In the genomic region with DNA sequence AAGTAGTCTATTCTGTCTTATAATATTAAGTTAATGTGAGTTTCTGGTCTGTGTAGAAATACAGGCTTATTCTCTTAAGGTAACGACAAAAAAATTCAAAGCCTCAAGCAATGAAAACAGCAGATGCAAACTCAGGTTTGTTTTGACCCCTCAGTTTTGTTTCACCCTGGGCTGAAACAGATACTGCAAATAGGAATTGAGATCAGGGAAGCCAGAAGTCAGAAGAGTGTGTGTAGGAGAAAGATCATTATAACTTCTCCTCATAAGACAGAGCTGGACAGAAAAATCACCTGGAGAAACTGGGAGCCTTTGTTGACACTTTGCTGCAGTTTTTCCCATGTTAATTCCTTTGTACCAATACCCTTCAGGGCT, we compare ENCODE assay signal across 1 cellular context.
TF ChIP-seq lines count a peak whose summit lies in the region.

No MANE protein-coding gene starts in this region.

TF ChIP-seq in GM12878, 131 proteins besides CTCF, POLR2A, EP300 and RAD21:
- TF ChIP-seq MEF2A (IDR thresholded peaks at IDR 0.05; ENCODE audit: insufficient read depth, low read depth, low read length), result no peak
- TF ChIP-seq, protein P1, sequence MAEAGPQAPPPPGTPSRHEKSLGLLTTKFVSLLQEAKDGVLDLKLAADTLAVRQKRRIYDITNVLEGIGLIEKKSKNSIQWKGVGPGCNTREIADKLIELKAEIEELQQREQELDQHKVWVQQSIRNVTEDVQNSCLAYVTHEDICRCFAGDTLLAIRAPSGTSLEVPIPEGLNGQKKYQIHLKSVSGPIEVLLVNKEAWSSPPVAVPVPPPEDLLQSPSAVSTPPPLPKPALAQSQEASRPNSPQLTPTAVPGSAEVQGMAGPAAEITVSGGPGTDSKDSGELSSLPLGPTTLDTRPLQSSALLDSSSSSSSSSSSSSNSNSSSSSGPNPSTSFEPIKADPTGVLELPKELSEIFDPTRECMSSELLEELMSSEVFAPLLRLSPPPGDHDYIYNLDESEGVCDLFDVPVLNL (IDR thresholded peaks at IDR 0.05; ENCODE audit: low read depth, low read length), result no peak
- no peak for TF ChIP-seq YY1 (IDR thresholded peaks at IDR 0.05; ENCODE audit: low read depth, low read length)
- no peak for TF ChIP-seq SREBF2 (IDR thresholded peaks at IDR 0.05; ENCODE audit: low read length)
- no peak for TF ChIP-seq KLF5 (IDR thresholded peaks at IDR 0.05; ENCODE audit: partially characterized antibody)
- no peak for TF ChIP-seq ZBED1 (IDR thresholded peaks at IDR 0.05; ENCODE audit: borderline replicate concordance)
- TF ChIP-seq, protein P2, sequence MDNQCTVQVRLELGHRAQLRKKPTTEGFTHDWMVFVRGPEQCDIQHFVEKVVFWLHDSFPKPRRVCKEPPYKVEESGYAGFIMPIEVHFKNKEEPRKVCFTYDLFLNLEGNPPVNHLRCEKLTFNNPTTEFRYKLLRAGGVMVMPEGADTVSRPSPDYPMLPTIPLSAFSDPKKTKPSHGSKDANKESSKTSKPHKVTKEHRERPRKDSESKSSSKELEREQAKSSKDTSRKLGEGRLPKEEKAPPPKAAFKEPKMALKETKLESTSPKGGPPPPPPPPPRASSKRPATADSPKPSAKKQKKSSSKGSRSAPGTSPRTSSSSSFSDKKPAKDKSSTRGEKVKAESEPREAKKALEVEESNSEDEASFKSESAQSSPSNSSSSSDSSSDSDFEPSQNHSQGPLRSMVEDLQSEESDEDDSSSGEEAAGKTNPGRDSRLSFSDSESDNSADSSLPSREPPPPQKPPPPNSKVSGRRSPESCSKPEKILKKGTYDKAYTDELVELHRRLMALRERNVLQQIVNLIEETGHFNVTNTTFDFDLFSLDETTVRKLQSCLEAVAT (IDR thresholded peaks at IDR 0.05), result no peak
- TF ChIP-seq KAT2A (conservative IDR thresholded peaks at IDR 0.05; ENCODE audit: control insufficient read depth, low read depth, low read length), result no peak
- no peak for TF ChIP-seq BACH1 (IDR thresholded peaks at IDR 0.05; ENCODE audit: borderline replicate concordance)
- no peak for TF ChIP-seq TCF3 (IDR thresholded peaks at IDR 0.05; ENCODE audit: borderline replicate concordance, insufficient read depth, low read depth, low read length)
- TF ChIP-seq, protein P3, sequence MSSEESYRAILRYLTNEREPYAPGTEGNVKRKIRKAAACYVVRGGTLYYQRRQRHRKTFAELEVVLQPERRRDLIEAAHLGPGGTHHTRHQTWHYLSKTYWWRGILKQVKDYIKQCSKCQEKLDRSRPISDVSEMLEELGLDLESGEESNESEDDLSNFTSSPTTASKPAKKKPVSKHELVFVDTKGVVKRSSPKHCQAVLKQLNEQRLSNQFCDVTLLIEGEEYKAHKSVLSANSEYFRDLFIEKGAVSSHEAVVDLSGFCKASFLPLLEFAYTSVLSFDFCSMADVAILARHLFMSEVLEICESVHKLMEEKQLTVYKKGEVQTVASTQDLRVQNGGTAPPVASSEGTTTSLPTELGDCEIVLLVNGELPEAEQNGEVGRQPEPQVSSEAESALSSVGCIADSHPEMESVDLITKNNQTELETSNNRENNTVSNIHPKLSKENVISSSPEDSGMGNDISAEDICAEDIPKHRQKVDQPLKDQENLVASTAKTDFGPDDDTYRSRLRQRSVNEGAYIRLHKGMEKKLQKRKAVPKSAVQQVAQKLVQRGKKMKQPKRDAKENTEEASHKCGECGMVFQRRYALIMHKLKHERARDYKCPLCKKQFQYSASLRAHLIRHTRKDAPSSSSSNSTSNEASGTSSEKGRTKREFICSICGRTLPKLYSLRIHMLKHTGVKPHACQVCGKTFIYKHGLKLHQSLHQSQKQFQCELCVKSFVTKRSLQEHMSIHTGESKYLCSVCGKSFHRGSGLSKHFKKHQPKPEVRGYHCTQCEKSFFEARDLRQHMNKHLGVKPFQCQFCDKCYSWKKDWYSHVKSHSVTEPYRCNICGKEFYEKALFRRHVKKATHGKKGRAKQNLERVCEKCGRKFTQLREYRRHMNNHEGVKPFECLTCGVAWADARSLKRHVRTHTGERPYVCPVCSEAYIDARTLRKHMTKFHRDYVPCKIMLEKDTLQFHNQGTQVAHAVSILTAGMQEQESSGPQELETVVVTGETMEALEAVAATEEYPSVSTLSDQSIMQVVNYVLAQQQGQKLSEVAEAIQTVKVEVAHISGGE (CRISPR knock-in tag; IDR thresholded peaks at IDR 0.05), result no peak
- no peak for TF ChIP-seq WRNIP1 (IDR thresholded peaks at IDR 0.05; ENCODE audit: borderline replicate concordance, low read depth, low read length)
- no peak for TF ChIP-seq SP1 (IDR thresholded peaks at IDR 0.05; ENCODE audit: low read depth, low read length)
- TF ChIP-seq RAD51 (IDR thresholded peaks at IDR 0.05), result no peak
